Comparison of ENCODE assay signal across 1 cellular context in genomic region chr2:25362049-25362563, GRCh38.
A peak's percentile ranks its signal among the peaks of the same experiment; 100 is the strongest.
TF ChIP-seq lines count a peak whose summit lies in the region.

No MANE protein-coding gene starts in this region.

TF ChIP-seq in HepG2, 621 proteins besides CTCF, POLR2A, EP300 and RAD21 (continued from another document and continues in another):
- TF ChIP-seq ZNF83 (CRISPR knock-in tag; IDR thresholded peaks at IDR 0.05; ENCODE audit: borderline replicate concordance) = 0 out of 2 replicates have a peak, but pooled peaks have one; percentile 37
- TF ChIP-seq ZNF550 (CRISPR knock-in tag; IDR thresholded peaks at IDR 0.05; ENCODE audit: borderline replicate concordance) = no peak
- TF ChIP-seq HMG20B (CRISPR knock-in tag; conservative IDR thresholded peaks at IDR 0.05) = 0 out of 2 replicates have a peak, but pooled peaks have one; percentile 32
- TF ChIP-seq SIX1 (CRISPR knock-in tag; IDR thresholded peaks at IDR 0.05; ENCODE audit: borderline replicate concordance) = no peak
- TF ChIP-seq NPAS2 (CRISPR knock-in tag; IDR thresholded peaks at IDR 0.05; ENCODE audit: borderline replicate concordance) = no peak
- 0 out of 2 replicates have a peak, but pooled peaks have one; percentile 42 for TF ChIP-seq ZNF788 (CRISPR knock-in tag; IDR thresholded peaks at IDR 0.05; ENCODE audit: borderline replicate concordance)
- TF ChIP-seq HDAC1 (CRISPR knock-in tag; IDR thresholded peaks at IDR 0.05) = peak; percentile 38; the same call in 1 of the 2 replicates
- no peak for TF ChIP-seq TRIM24 (CRISPR knock-in tag; IDR thresholded peaks at IDR 0.05)
- peak; percentile 79 for TF ChIP-seq SPEN (CRISPR knock-in tag; IDR thresholded peaks at IDR 0.05; ENCODE audit: low read depth)
- TF ChIP-seq RFXAP (CRISPR knock-in tag; IDR thresholded peaks at IDR 0.05; ENCODE audit: borderline replicate concordance) = peak; percentile 71; the same call in 1 of the 2 replicates
- no peak for TF ChIP-seq MAFG (CRISPR knock-in tag; IDR thresholded peaks at IDR 0.05)
- TF ChIP-seq HMGXB3 (CRISPR knock-in tag; IDR thresholded peaks at IDR 0.05; ENCODE audit: borderline replicate concordance) = peak; percentile 70; the same call in 1 of the 2 replicates
- no peak for TF ChIP-seq ZNF616 (CRISPR knock-in tag; IDR thresholded peaks at IDR 0.05; ENCODE audit: low read depth)
- no peak for TF ChIP-seq ZNF530 (CRISPR knock-in tag; IDR thresholded peaks at IDR 0.05; ENCODE audit: low read depth)
- TF ChIP-seq MBD4 (IDR thresholded peaks at IDR 0.05; ENCODE audit: borderline replicate concordance, low read length) = no peak
- TF ChIP-seq CBX1 (IDR thresholded peaks at IDR 0.05; ENCODE audit: low read depth) = peak; percentile 71
- no peak for TF ChIP-seq NR0B2 (CRISPR knock-in tag; IDR thresholded peaks at IDR 0.05)
- no peak for TF ChIP-seq ZNF451 (CRISPR knock-in tag; IDR thresholded peaks at IDR 0.05)
- peak; percentile 78; the same call in 1 of the 2 replicates for TF ChIP-seq ATF5 (CRISPR knock-in tag; IDR thresholded peaks at IDR 0.05; ENCODE audit: low read depth)
- TF ChIP-seq ZNF580 (CRISPR knock-in tag; IDR thresholded peaks at IDR 0.05; ENCODE audit: borderline replicate concordance, low read depth) = peak; percentile 18; the same call in 1 of the 2 replicates
- peak; percentile 93 for TF ChIP-seq MAFF (IDR thresholded peaks at IDR 0.05; ENCODE audit: low read depth, low read length)
- peak; percentile 92 for TF ChIP-seq TEAD3 (CRISPR knock-in tag; optimal IDR thresholded peaks at IDR 0.05; ENCODE audit: borderline replicate concordance)
- no peak for TF ChIP-seq FOXK2 (IDR thresholded peaks at IDR 0.05)
- TF ChIP-seq REST (IDR thresholded peaks at IDR 0.05; ENCODE audit: borderline replicate concordance in 1 of 2, low read depth in 1 of 2, low read length in 2 of 2) = no peak
- no peak for TF ChIP-seq HCFC1 (IDR thresholded peaks at IDR 0.05; ENCODE audit: low read depth, low read length)
- TF ChIP-seq PITX1 (CRISPR knock-in tag; IDR thresholded peaks at IDR 0.05) = no peak
- no peak for TF ChIP-seq PRMT3 (CRISPR knock-in tag; IDR thresholded peaks at IDR 0.05; ENCODE audit: borderline replicate concordance, low read depth)
- TF ChIP-seq ZFP36 (IDR thresholded peaks at IDR 0.05; ENCODE audit: borderline replicate concordance, low read depth, low read length, partially characterized antibody) = no peak
- no peak for TF ChIP-seq BORCS8-MEF2B (CRISPR knock-in tag; IDR thresholded peaks at IDR 0.05)
- TF ChIP-seq PHF20 (CRISPR knock-in tag; IDR thresholded peaks at IDR 0.05) = no peak
- no peak for TF ChIP-seq ZNF232 (CRISPR knock-in tag; IDR thresholded peaks at IDR 0.05; ENCODE audit: borderline replicate concordance)
- peak; percentile 56; the same call in 1 of the 2 replicates for TF ChIP-seq TFDP1 (CRISPR knock-in tag; IDR thresholded peaks at IDR 0.05; ENCODE audit: borderline replicate concordance)
- TF ChIP-seq TBX2 (CRISPR knock-in tag; IDR thresholded peaks at IDR 0.05; ENCODE audit: borderline replicate concordance) = peak; percentile 49; the same call in 1 of the 2 replicates
- no peak for TF ChIP-seq GATA4 (IDR thresholded peaks at IDR 0.05; ENCODE audit: borderline replicate concordance, low read depth)
- TF ChIP-seq ZNF34 (CRISPR knock-in tag; IDR thresholded peaks at IDR 0.05; ENCODE audit: borderline replicate concordance) = 0 out of 2 replicates have a peak, but pooled peaks have one; percentile 73
- peak; percentile 68; the same call in 1 of the 2 replicates for TF ChIP-seq GTF3A (CRISPR knock-in tag; conservative IDR thresholded peaks at IDR 0.05)
- TF ChIP-seq ZNF225 (CRISPR knock-in tag; IDR thresholded peaks at IDR 0.05) = no peak; the same call in 1 of the 2 replicates
- no peak for TF ChIP-seq MED13 (CRISPR knock-in tag; IDR thresholded peaks at IDR 0.05)
- no peak for TF ChIP-seq TCF7 (IDR thresholded peaks at IDR 0.05; ENCODE audit: low read depth)
- no peak for TF ChIP-seq CENPX (CRISPR knock-in tag; IDR thresholded peaks at IDR 0.05)
- no peak for TF ChIP-seq HNRNPUL1 (IDR thresholded peaks at IDR 0.05; ENCODE audit: low read depth, low read length)
- no peak for TF ChIP-seq ZNF235 (CRISPR knock-in tag; IDR thresholded peaks at IDR 0.05; ENCODE audit: borderline replicate concordance)
- TF ChIP-seq PREB (CRISPR knock-in tag; IDR thresholded peaks at IDR 0.05) = no peak
- no peak for TF ChIP-seq ZBTB14 (CRISPR knock-in tag; IDR thresholded peaks at IDR 0.05)
- peak; percentile 40; the same call in 1 of the 2 replicates for TF ChIP-seq IKZF5 (CRISPR knock-in tag; IDR thresholded peaks at IDR 0.05)
- no peak for TF ChIP-seq ETS1 (CRISPR knock-in tag; IDR thresholded peaks at IDR 0.05)
- TF ChIP-seq RFX5 (IDR thresholded peaks at IDR 0.05; ENCODE audit: low read depth, low read length) = peak; percentile 65; the same call in 1 of the 2 replicates
- no peak; the same call in 1 of the 2 replicates for TF ChIP-seq ZNF513 (CRISPR knock-in tag; conservative IDR thresholded peaks at IDR 0.05)
- TF ChIP-seq NCOA5 (CRISPR knock-in tag; IDR thresholded peaks at IDR 0.05) = no peak
- no peak for TF ChIP-seq REXO4 (CRISPR knock-in tag; IDR thresholded peaks at IDR 0.05; ENCODE audit: borderline replicate concordance)
